8 cellular contexts compared by ENCODE assay signal in the genomic region with DNA sequence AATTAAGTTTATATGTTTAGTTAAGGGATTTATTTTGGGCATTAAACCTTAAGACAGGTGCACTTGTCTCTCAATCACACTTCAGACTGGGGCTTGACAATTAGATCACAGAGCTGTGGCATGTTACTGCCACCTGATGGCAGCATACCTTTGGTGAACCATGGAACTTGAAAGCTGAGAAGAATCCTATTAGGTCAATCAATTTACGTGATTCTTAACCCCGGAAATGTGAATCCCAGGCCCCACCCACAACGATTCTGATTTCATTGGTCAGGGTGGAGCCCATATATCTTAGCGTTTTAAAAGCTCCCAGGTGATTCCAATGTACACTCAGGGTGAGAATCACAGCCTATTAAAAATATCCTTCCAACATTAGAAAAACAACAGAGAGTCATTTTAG.
DNase-seq lines count a peak whose midpoint lies in the region; ATAC-seq, FAIRE-seq and TF ChIP-seq lines count a peak whose summit lies in the region.

No MANE protein-coding gene starts in this region.

- no peaks in the 10 kb centered on the region for H3K36me3 Mint-ChIP-seq in HFFc6 (ENCODE audit: low read depth)

- H3K9me3 Mint-ChIP-seq in HFFc6, result no peaks in the 10 kb centered on the region

- H3K9me3 ChIP-seq in Peyer's patch (no peaks in the 10 kb centered on the region), aorta (ENCODE audit: control insufficient read depth, low read length) (peaks cover 1% of the 10 kb centered on the region)

- no peak for TF ChIP-seq POLR2A in Peyer's patch (IDR thresholded peaks at IDR 0.05)

- intact Hi-C loops in aorta (cut with DNase I), result loop anchor here in 1 of 2 donors (2.0 kb wide), 1 partner anchor 96 kb away; no protein-coding TSS in a partner anchor

- TF ChIP-seq CTCF in D721Med (IDR thresholded peaks at IDR 0.05; ENCODE audit: insufficient read depth, missing control alignments), result peak; percentile 68
- TF ChIP-seq CTCF in HFFc6 (IDR thresholded peaks at IDR 0.05), result peak; percentile 74
- TF ChIP-seq CTCF in Peyer's patch (IDR thresholded peaks at IDR 0.05), result peak in 5 of 6 experiments; percentile 14 to 57 (median 45)

- H3K4me3 ChIP-seq in Peyer's patch (no peak overlapping the region), aorta (ENCODE audit: low read length in 2 of 2) (no peak overlapping the region)

- WGBS in aorta, 2 donors, result 2 to 5% methylated on average over 4 of the region's 4 CpGs

- H3K4me1 ChIP-seq in Peyer's patch (no peaks in the 10 kb centered on the region), aorta (ENCODE audit: control insufficient read depth in 1 of 2, insufficient read depth in 2 of 2, low read length in 2 of 2) (no peaks in the 10 kb centered on the region)

- H3K36me3 ChIP-seq in Peyer's patch, result no peaks in the 10 kb centered on the region
- H3K36me3 ChIP-seq in aorta (ENCODE audit: control insufficient read depth in 1 of 2, insufficient read depth in 2 of 2, low read length in 1 of 2), result no peaks in the 10 kb centered on the region

- H3K27me3 ChIP-seq in Peyer's patch (no peaks in the 10 kb centered on the region), aorta (ENCODE audit: control insufficient read depth in 1 of 2, insufficient read depth in 2 of 2, low read length in 1 of 2) (no peaks in the 10 kb centered on the region)

- H3K27me3 Mint-ChIP-seq in HFFc6 (ENCODE audit: insufficient read depth), result peaks cover 6% of the 10 kb centered on the region

- no peak for ATAC-seq in HG03521 (IDR thresholded peaks at IDR 0.05; ENCODE audit: unreplicated experiment)
- ATAC-seq in aorta (ENCODE audit: low FRiP score), result no peak

- FAIRE-seq in D721Med (lab: Jason Lieb, UNC), result peak; percentile 75

- no peak overlapping the region for H3K27ac Mint-ChIP-seq in HFFc6

- DNase-seq in D721Med (ENCODE audit: insufficient read length, low spot score) (peak; percentile 39), HFFc6 (peak; percentile 1), Peyer's patch (peak in 1 of 3 donors; percentile 56), amniotic epithelial cell (ENCODE audit: low read depth) (peak; percentile 11), iPS-NIHi7 (ENCODE audit: extremely low spot score) (peak; percentile 81), aorta (no peak)
- peak; percentile 2 to 40 (median 12) for DNase-seq in stimulated activated CD4-positive, alpha-beta T cell treated with anti-CD3 and anti-CD28 coated beads, TNF-alpha, amount 100 ng/mL, for 24 hours (ENCODE audit: low read depth in 3 of 3)

- no peaks in the 10 kb centered on the region for H3K4me1 Mint-ChIP-seq in HFFc6 (ENCODE audit: low read depth)

- H3K27ac ChIP-seq in Peyer's patch, result no peak overlapping the region
- H3K27ac ChIP-seq in aorta (ENCODE audit: low read depth in 1 of 2, low read length in 2 of 2), result no peak overlapping the region

- H3K4me3 Mint-ChIP-seq in HFFc6, result no peak overlapping the region

Comparison
In these comparisons a context has a peak if more than half of its experiments do, and no peak if none do; other contexts are left out.
1. DNase-seq: peak in D721Med (single experiment), HFFc6 (single experiment), amniotic epithelial cell (single experiment), iPS-NIHi7 (single experiment) and stimulated activated CD4-positive, alpha-beta T cell treated with anti-CD3 and anti-CD28 coated beads, TNF-alpha, amount 100 ng/mL, for 24 hours (3 of 3); none in aorta (0 of 2).
2. Peak in every context shown above with its lines, with median percentiles within 50 percentile points of each other: CTCF ChIP-seq.